In genomic region chr2:45074713-45075112, GRCh38 we compare ENCODE assay signal across 14 cellular contexts.
DNase-seq lines count a peak whose midpoint lies in the region; ATAC-seq and TF ChIP-seq lines count a peak whose summit lies in the region.
"Had no signal": no experiment of that assay in that cellular context is flagged by ENCODE, and none has a peak within 500 bp of the region (broad histone marks: within the 10 kb centered on the region; RNA-seq: fewer than 3 reads in every experiment).

No MANE protein-coding gene starts in this region.

- no peaks in the 10 kb centered on the region for H3K9me3 Mint-ChIP-seq in activated CD4-positive, alpha-beta T cell treated with anti-CD3 and anti-CD28 coated beads, Interleukin-2, amount 10 ng/mL, durations not matched to agents 24 days and 14 days
- H3K9me3 Mint-ChIP-seq in osteocyte (ENCODE audit: unreplicated experiment), result no peaks in the 10 kb centered on the region
- H3K9me3 Mint-ChIP-seq: CD8-positive, alpha-beta T cell had no signal

- TF ChIP-seq CTCF in osteocyte (IDR thresholded peaks at IDR 0.05) (no peak), MM.1S (IDR thresholded peaks at IDR 0.05; ENCODE audit: low read length) (no peak)

- no peak overlapping the region for H3K4me3 Mint-ChIP-seq in activated CD4-positive, alpha-beta T cell treated with anti-CD3 and anti-CD28 coated beads, Interleukin-2, amount 10 ng/mL, durations not matched to agents 24 days and 14 days
- no peak overlapping the region for H3K4me3 Mint-ChIP-seq in osteocyte (ENCODE audit: unreplicated experiment)
- H3K4me3 Mint-ChIP-seq: CD14-positive monocyte; CD8-positive, alpha-beta T cell had no signal

- no peaks in the 10 kb centered on the region for H3K27me3 ChIP-seq in MM.1S (replicated peaks; ENCODE audit: insufficient read depth, low read length)

- H3K4me1 ChIP-seq in MM.1S (ENCODE audit: low read length), result no peaks in the 10 kb centered on the region

- no peaks in the 10 kb centered on the region for H3F3A ChIP-seq in MM.1S (ENCODE audit: insufficient read depth, low read length)

- H4K20me1 ChIP-seq in MM.1S (ENCODE audit: insufficient read depth, low read length), result no peaks in the 10 kb centered on the region

- ATAC-seq in HG02610 (IDR thresholded peaks at IDR 0.05; ENCODE audit: unreplicated experiment) (no peak), HG03025 (IDR thresholded peaks at IDR 0.05; ENCODE audit: low FRiP score, unreplicated experiment) (no peak)
- ATAC-seq: CD8-positive, alpha-beta T cell had no signal

- no peaks in the 10 kb centered on the region for H3K9me2 ChIP-seq in MM.1S (replicated peaks; ENCODE audit: insufficient read depth, low read length)

- no peak overlapping the region for H3K4me3 ChIP-seq in MM.1S (ENCODE audit: low read length)

- H3K4me2 ChIP-seq in MM.1S (ENCODE audit: low read depth, low read length), result no peak overlapping the region

- H3K36me3 ChIP-seq in MM.1S (replicated peaks; ENCODE audit: insufficient read depth, low read length), result no peaks in the 10 kb centered on the region

- no peak overlapping the region for H3K27ac ChIP-seq in MM.1S (ENCODE audit: low read length)
- H3K27ac ChIP-seq: 22Rv1 had no signal

- no peak overlapping the region for H3K27ac Mint-ChIP-seq in activated CD4-positive, alpha-beta T cell treated with anti-CD3 and anti-CD28 coated beads, Interleukin-2, amount 10 ng/mL, durations not matched to agents 24 days and 14 days
- no peak overlapping the region for H3K27ac Mint-ChIP-seq in osteocyte (ENCODE audit: unreplicated experiment)
- H3K27ac Mint-ChIP-seq: CD8-positive, alpha-beta T cell had no signal

- no peaks in the 10 kb centered on the region for H3K79me2 ChIP-seq in MM.1S (ENCODE audit: low read length)

- H3K9me3 ChIP-seq in MM.1S (replicated peaks; ENCODE audit: insufficient read depth, low read length), result no peaks in the 10 kb centered on the region

- no peak overlapping the region for H2AFZ ChIP-seq in MM.1S (ENCODE audit: low read length)

- H3K4me1 Mint-ChIP-seq in activated CD4-positive, alpha-beta T cell treated with anti-CD3 and anti-CD28 coated beads, Interleukin-2, amount 10 ng/mL, durations not matched to agents 24 days and 14 days, result no peaks in the 10 kb centered on the region
- H3K4me1 Mint-ChIP-seq in osteocyte (ENCODE audit: unreplicated experiment), result peaks cover 15% of the 10 kb centered on the region
- H3K4me1 Mint-ChIP-seq: CD14-positive monocyte had no signal

- peak; percentile 23 for DNase-seq in activated CD4-positive, alpha-beta T cell treated with anti-CD3 and anti-CD28 coated beads, Interleukin-2, amount 10 ng/mL, durations not matched to agents 24 days and 14 days
- no peak for DNase-seq in activated CD4-positive, alpha-beta T cell treated with anti-CD3 and anti-CD28 coated beads, Interleukin-2, amount 50 U/mL, for 48 hours
- DNase-seq in islet precursor cell (peak; percentile 23), osteocyte (ENCODE audit: extremely low spot score, unreplicated experiment) (peak; percentile 60), MM.1S (no peak)
- DNase-seq: CD8-positive, alpha-beta T cell; COR-L47; DMS153; DMS79 treated with DMSO at 0.1 percent for 48 hours; GDM1 had no signal

- no peak overlapping the region for H3K9ac ChIP-seq in MM.1S (ENCODE audit: low read length)

- intact Hi-C loops in activated CD4-positive, alpha-beta T cell treated with anti-CD3 and anti-CD28 coated beads, Interleukin-2, amount 10 ng/mL, durations not matched to agents 24 days and 14 days (cut with micrococcal nuclease), result no loop called here

- no peaks in the 10 kb centered on the region for H3K27me3 Mint-ChIP-seq in activated CD4-positive, alpha-beta T cell treated with anti-CD3 and anti-CD28 coated beads, Interleukin-2, amount 10 ng/mL, durations not matched to agents 24 days and 14 days
- no peaks in the 10 kb centered on the region for H3K27me3 Mint-ChIP-seq in osteocyte (ENCODE audit: unreplicated experiment)

- no peaks in the 10 kb centered on the region for H3K36me3 Mint-ChIP-seq in activated CD4-positive, alpha-beta T cell treated with anti-CD3 and anti-CD28 coated beads, Interleukin-2, amount 10 ng/mL, durations not matched to agents 24 days and 14 days (ENCODE audit: low read depth)
- H3K36me3 Mint-ChIP-seq in osteocyte (ENCODE audit: unreplicated experiment), result no peaks in the 10 kb centered on the region
- H3K36me3 Mint-ChIP-seq: CD14-positive monocyte; CD8-positive, alpha-beta T cell had no signal

Comparison
In these comparisons a context has a peak if more than half of its experiments do, and no peak if none do; other contexts are left out.
1. DNase-seq: peak in activated CD4-positive, alpha-beta T cell treated with anti-CD3 and anti-CD28 coated beads, Interleukin-2, amount 10 ng/mL, durations not matched to agents 24 days and 14 days (single experiment), islet precursor cell (single experiment) and osteocyte (single experiment); none in activated CD4-positive, alpha-beta T cell treated with anti-CD3 and anti-CD28 coated beads, Interleukin-2, amount 50 U/mL, for 48 hours (0 of 2) and MM.1S (single experiment).